Comparison of ENCODE assay signal across 1 cellular context in genomic region chr18:49563701-49564100, GRCh38.
TF ChIP-seq lines count a peak whose summit lies in the region.

No MANE protein-coding gene starts in this region.

TF ChIP-seq in HepG2, 621 proteins besides CTCF, POLR2A, EP300 and RAD21:
- TF ChIP-seq ZNF281 (CRISPR knock-in tag; IDR thresholded peaks at IDR 0.05; ENCODE audit: borderline replicate concordance): no peak
- TF ChIP-seq CC2D1A (CRISPR knock-in tag; IDR thresholded peaks at IDR 0.05): no peak
- TF ChIP-seq REL (CRISPR knock-in tag; conservative IDR thresholded peaks at IDR 0.05): no peak
- no peak for TF ChIP-seq U2AF2 (IDR thresholded peaks at IDR 0.05; ENCODE audit: low read depth, low read length)
- no peak for TF ChIP-seq JARID2 (CRISPR knock-in tag; IDR thresholded peaks at IDR 0.05; ENCODE audit: insufficient replicate concordance)
- TF ChIP-seq TRIM24 (CRISPR knock-in tag; IDR thresholded peaks at IDR 0.05): no peak
- TF ChIP-seq, protein P1, sequence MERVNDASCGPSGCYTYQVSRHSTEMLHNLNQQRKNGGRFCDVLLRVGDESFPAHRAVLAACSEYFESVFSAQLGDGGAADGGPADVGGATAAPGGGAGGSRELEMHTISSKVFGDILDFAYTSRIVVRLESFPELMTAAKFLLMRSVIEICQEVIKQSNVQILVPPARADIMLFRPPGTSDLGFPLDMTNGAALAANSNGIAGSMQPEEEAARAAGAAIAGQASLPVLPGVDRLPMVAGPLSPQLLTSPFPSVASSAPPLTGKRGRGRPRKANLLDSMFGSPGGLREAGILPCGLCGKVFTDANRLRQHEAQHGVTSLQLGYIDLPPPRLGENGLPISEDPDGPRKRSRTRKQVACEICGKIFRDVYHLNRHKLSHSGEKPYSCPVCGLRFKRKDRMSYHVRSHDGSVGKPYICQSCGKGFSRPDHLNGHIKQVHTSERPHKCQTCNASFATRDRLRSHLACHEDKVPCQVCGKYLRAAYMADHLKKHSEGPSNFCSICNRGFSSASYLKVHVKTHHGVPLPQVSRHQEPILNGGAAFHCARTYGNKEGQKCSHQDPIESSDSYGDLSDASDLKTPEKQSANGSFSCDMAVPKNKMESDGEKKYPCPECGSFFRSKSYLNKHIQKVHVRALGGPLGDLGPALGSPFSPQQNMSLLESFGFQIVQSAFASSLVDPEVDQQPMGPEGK (CRISPR knock-in tag; IDR thresholded peaks at IDR 0.05): no peak
- TF ChIP-seq, protein P2, sequence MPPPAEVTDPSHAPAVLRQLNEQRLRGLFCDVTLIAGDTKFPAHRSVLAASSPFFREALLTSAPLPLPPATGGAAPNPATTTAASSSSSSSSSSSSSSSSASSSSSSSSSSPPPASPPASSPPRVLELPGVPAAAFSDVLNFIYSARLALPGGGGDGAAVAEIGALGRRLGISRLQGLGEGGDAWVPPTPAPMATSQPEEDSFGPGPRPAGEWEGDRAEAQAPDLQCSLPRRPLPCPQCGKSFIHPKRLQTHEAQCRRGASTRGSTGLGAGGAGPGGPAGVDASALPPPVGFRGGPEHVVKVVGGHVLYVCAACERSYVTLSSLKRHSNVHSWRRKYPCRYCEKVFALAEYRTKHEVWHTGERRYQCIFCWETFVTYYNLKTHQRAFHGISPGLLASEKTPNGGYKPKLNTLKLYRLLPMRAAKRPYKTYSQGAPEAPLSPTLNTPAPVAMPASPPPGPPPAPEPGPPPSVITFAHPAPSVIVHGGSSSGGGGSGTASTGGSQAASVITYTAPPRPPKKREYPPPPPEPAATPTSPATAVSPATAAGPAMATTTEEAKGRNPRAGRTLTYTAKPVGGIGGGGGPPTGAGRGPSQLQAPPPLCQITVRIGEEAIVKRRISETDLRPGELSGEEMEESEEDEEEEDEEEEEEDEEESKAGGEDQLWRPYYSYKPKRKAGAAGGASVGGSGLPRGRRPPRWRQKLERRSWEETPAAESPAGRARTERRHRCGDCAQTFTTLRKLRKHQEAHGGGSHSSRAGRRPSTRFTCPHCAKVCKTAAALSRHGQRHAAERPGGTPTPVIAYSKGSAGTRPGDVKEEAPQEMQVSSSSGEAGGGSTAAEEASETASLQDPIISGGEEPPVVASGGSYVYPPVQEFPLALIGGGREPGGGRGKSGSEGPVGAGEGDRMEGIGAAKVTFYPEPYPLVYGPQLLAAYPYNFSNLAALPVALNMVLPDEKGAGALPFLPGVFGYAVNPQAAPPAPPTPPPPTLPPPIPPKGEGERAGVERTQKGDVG (CRISPR knock-in tag; IDR thresholded peaks at IDR 0.05; ENCODE audit: borderline replicate concordance): no peak
- TF ChIP-seq ZNF18 (CRISPR knock-in tag; IDR thresholded peaks at IDR 0.05; ENCODE audit: insufficient replicate concordance): no peak
- no peak for TF ChIP-seq ZNF777 (CRISPR knock-in tag; IDR thresholded peaks at IDR 0.05)
- no peak for TF ChIP-seq NAIF1 (CRISPR knock-in tag; IDR thresholded peaks at IDR 0.05; ENCODE audit: borderline replicate concordance)
- TF ChIP-seq, protein P3, sequence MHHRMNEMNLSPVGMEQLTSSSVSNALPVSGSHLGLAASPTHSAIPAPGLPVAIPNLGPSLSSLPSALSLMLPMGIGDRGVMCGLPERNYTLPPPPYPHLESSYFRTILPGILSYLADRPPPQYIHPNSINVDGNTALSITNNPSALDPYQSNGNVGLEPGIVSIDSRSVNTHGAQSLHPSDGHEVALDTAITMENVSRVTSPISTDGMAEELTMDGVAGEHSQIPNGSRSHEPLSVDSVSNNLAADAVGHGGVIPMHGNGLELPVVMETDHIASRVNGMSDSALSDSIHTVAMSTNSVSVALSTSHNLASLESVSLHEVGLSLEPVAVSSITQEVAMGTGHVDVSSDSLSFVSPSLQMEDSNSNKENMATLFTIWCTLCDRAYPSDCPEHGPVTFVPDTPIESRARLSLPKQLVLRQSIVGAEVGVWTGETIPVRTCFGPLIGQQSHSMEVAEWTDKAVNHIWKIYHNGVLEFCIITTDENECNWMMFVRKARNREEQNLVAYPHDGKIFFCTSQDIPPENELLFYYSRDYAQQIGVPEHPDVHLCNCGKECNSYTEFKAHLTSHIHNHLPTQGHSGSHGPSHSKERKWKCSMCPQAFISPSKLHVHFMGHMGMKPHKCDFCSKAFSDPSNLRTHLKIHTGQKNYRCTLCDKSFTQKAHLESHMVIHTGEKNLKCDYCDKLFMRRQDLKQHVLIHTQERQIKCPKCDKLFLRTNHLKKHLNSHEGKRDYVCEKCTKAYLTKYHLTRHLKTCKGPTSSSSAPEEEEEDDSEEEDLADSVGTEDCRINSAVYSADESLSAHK (CRISPR knock-in tag; IDR thresholded peaks at IDR 0.05; ENCODE audit: borderline replicate concordance): no peak
